ENCODE assay signal across 9 cellular contexts in genomic region chr7:45573636-45574470, GRCh38. TPM values are rescaled to one million over a fixed set of nuclear protein-coding genes. Genes with fewer than 3 reads are reported as not detected.
DNase-seq lines count a peak whose midpoint lies in the region; ATAC-seq, FAIRE-seq and TF ChIP-seq lines count a peak whose summit lies in the region.
"Had no signal": no experiment of that assay in that cellular context is flagged by ENCODE, and none has a peak within 500 bp of the region (broad histone marks: within the 10 kb centered on the region; RNA-seq: fewer than 3 reads in every experiment).

Gene ADCY1 (plus strand): TSS chr7:45574368. CDS start chr7:45574544, 176 bp downstream.

- H4K20me1 ChIP-seq in astrocyte (ENCODE audit: insufficient read depth, low read length): no peaks in the 10 kb centered on the region

- CTCF ChIA-PET in CD4-positive, alpha-beta T cell (lab: Charles Lee): no interaction called here

- H3K36me3 ChIP-seq in astrocyte (ENCODE audit: insufficient read depth, low read length) (no peaks in the 10 kb centered on the region), kidney (ENCODE audit: control insufficient read depth in 1 of 2, insufficient read depth in 2 of 2, low read length in 2 of 2) (no peaks in the 10 kb centered on the region), thoracic aorta (no peaks in the 10 kb centered on the region)

- H3K27me3 Mint-ChIP-seq in astrocyte (ENCODE audit: low read depth, unreplicated experiment): peaks cover 60% of the 10 kb centered on the region
- H3K27me3 Mint-ChIP-seq in CD4-positive, alpha-beta T cell: peaks cover 73% of the 10 kb centered on the region

- H3K27me3 ChIP-seq in astrocyte (ENCODE audit: insufficient read depth, low read length) (peaks cover 52% of the 10 kb centered on the region), thoracic aorta (replicated peaks; ENCODE audit: insufficient read depth) (no peaks in the 10 kb centered on the region)
- H3K27me3 ChIP-seq in CD4-positive, alpha-beta T cell (ENCODE audit: control insufficient read depth, insufficient read depth, low read length): peaks cover 50% of the 10 kb centered on the region

- H2AFZ ChIP-seq in astrocyte (ENCODE audit: low read depth, low read length): peak within 1 kb of the TSS; percentile 75

- H3K9me3 Mint-ChIP-seq in astrocyte (ENCODE audit: unreplicated experiment): no peaks in the 10 kb centered on the region
- H3K9me3 Mint-ChIP-seq in CD4-positive, alpha-beta T cell: no peaks in the 10 kb centered on the region

- ATAC-seq in HG03442 (IDR thresholded peaks at IDR 0.05; ENCODE audit: unreplicated experiment): peak; percentile 18
- ATAC-seq in thoracic aorta (ENCODE audit: insufficient number of reproducible peaks, low FRiP score, low read depth): no peak
- no peak for ATAC-seq in CD4-positive, alpha-beta T cell (ENCODE audit: poor library complexity)

- H3K9me3 ChIP-seq in astrocyte (ENCODE audit: insufficient read depth, low read depth, low read length): no peaks in the 10 kb centered on the region
- no peaks in the 10 kb centered on the region for H3K9me3 ChIP-seq in kidney (ENCODE audit: control insufficient read depth in 1 of 2, low read length in 2 of 2)
- H3K9me3 ChIP-seq in thoracic aorta: no peaks in the 10 kb centered on the region
- H3K9me3 ChIP-seq in CD4-positive, alpha-beta T cell (ENCODE audit: control insufficient read depth, low read length): no peaks in the 10 kb centered on the region

- TF ChIP-seq CTCF in D721Med (IDR thresholded peaks at IDR 0.05; ENCODE audit: insufficient read depth, missing control alignments): no peak
- TF ChIP-seq CTCF in astrocyte (IDR thresholded peaks at IDR 0.05; ENCODE audit: insufficient read depth, low read depth, low read length): no peak
- no peak for TF ChIP-seq CTCF in kidney (IDR thresholded peaks at IDR 0.05; ENCODE audit: borderline replicate concordance, extremely low read depth, insufficient read depth)
- TF ChIP-seq CTCF in thoracic aorta (IDR thresholded peaks at IDR 0.05): no peak
- no peak for TF ChIP-seq CTCF in CD4-positive, alpha-beta T cell (IDR thresholded peaks at IDR 0.05)

- peak within 1 kb of the TSS; percentile 87 for H3K4me2 ChIP-seq in astrocyte (ENCODE audit: low read length)

- no peaks in the 10 kb centered on the region for H3K36me3 Mint-ChIP-seq in astrocyte (ENCODE audit: low read depth, unreplicated experiment)
- H3K36me3 Mint-ChIP-seq in CD4-positive, alpha-beta T cell (ENCODE audit: low read depth): no peaks in the 10 kb centered on the region

- intact Hi-C loops in kidney (cut with DNase I): no loop called here
- intact Hi-C loops in CD4-positive, alpha-beta T cell (cut with DNase I, micrococcal nuclease): no loop called here

- no peaks in the 10 kb centered on the region for H3K79me2 ChIP-seq in astrocyte (ENCODE audit: insufficient read depth, low read length)

- FAIRE-seq in D721Med (lab: Jason Lieb, UNC) (no peak), astrocyte (lab: Jason Lieb, UNC) (no peak), kidney (lab: Jason Lieb, UNC) (no peak)

- peak within 1 kb of the TSS; percentile 77 for H3K4me3 Mint-ChIP-seq in astrocyte (ENCODE audit: unreplicated experiment)
- no peak within 1 kb of the TSS for H3K4me3 Mint-ChIP-seq in CD4-positive, alpha-beta T cell

- POLR2A ChIA-PET in CD4-positive, alpha-beta T cell (lab: Charles Lee): no interaction called here

- no peak within 1 kb of the TSS for H3K27ac ChIP-seq in astrocyte (ENCODE audit: low read depth, low read length)
- H3K27ac ChIP-seq in kidney (ENCODE audit: low read depth in 2 of 2, low read length in 2 of 2): no peak within 1 kb of the TSS
- no peak within 1 kb of the TSS for H3K27ac ChIP-seq in thoracic aorta
- no peak within 1 kb of the TSS for H3K27ac ChIP-seq in CD4-positive, alpha-beta T cell (ENCODE audit: low read depth, low read length)

- H3K4me1 Mint-ChIP-seq in astrocyte (ENCODE audit: low read depth, unreplicated experiment): no peaks in the 10 kb centered on the region
- H3K4me1 Mint-ChIP-seq in CD4-positive, alpha-beta T cell (ENCODE audit: low read depth): no peaks in the 10 kb centered on the region

- peak within 1 kb of the TSS; percentile 31 for H3K9ac ChIP-seq in astrocyte (ENCODE audit: low read length)
- H3K9ac ChIP-seq in kidney (ENCODE audit: low read length in 2 of 2): no peak within 1 kb of the TSS

- H3K27ac Mint-ChIP-seq in astrocyte (ENCODE audit: unreplicated experiment): peak within 1 kb of the TSS; percentile 34
- H3K27ac Mint-ChIP-seq in CD4-positive, alpha-beta T cell: no peak within 1 kb of the TSS
- H3K27ac Mint-ChIP-seq: naive B cell had no signal

- H3K4me1 ChIP-seq in astrocyte (ENCODE audit: insufficient read depth, low read length) (peaks cover 6% of the 10 kb centered on the region), kidney (ENCODE audit: control insufficient read depth in 1 of 2, insufficient read depth in 1 of 2, low read depth in 1 of 2, low read length in 2 of 2) (peaks cover 0 to 8% of the 10 kb centered on the region in 2 donors), thoracic aorta (ENCODE audit: control insufficient read depth in 1 of 2, low read depth in 2 of 2) (peaks cover 0 to 10% of the 10 kb centered on the region in 2 donors)

- H3K4me3 ChIP-seq in astrocyte (ENCODE audit: insufficient read depth, low read depth, low read length) (peak within 1 kb of the TSS; percentile 52), kidney (ENCODE audit: low read length in 2 of 2) (peak within 1 kb of the TSS; percentile 41 to 61), thoracic aorta (peak within 1 kb of the TSS; percentile 56)

- DNase-seq in D721Med (ENCODE audit: insufficient read length, low spot score) (peak; percentile 84), astrocyte (ENCODE audit: low read depth) (no peak), kidney (no peak), thoracic aorta (ENCODE audit: low spot score) (no peak)
- DNase-seq in NK-92 treated with Interleukin-12 subunit alpha and Interleukin-12 subunit beta, amount 100 ng/mL, for 24 hours (lab: John Stamatoyannopoulos, UW): no peak
- DNase-seq in CD4-positive, alpha-beta T cell: no peak
- DNase-seq in activated effector memory CD4-positive, alpha-beta T cell treated with anti-CD3 and anti-CD28 coated beads, Interleukin-2, amount 50 U/mL, for 16 hours: no peak
- DNase-seq: naive B cell had no signal

RNA-seq across cellular contexts. Expression of gene ADCY1, which starts in this region (rescaled TPM):
- 1.2 and 1.6 TPM in 2 replicates for total RNA-seq in astrocyte
- 3.7 TPM for total RNA-seq in kidney
- polyA plus RNA-seq in kidney (ENCODE audit: insufficient read depth, low read depth, low replicate concordance): 2.9 TPM
- total RNA-seq in thoracic aorta: under 1 TPM; 0.14 to 0.85 TPM
- under 1 TPM in 1 of 2 experiments, not detected in 1; 0.03 TPM for total RNA-seq in CD4-positive, alpha-beta T cell
